25 cellular contexts compared by ENCODE assay signal in genomic region chr2:139924070-139924469, GRCh38.
"Had no signal": no experiment of that assay in that cellular context is flagged by ENCODE, and none has a peak within 500 bp of the region (broad histone marks: within the 10 kb centered on the region; RNA-seq: fewer than 3 reads in every experiment).

No MANE protein-coding gene starts in this region.

- H3K27ac Mint-ChIP-seq: activated CD4-positive, alpha-beta T cell treated with anti-CD3 and anti-CD28 coated beads for 36 hours; activated CD8-positive, alpha-beta T cell treated with anti-CD3 and anti-CD28 coated beads for 36 hours; activated naive CD4-positive, alpha-beta T cell treated with anti-CD3 and anti-CD28 coated beads, Interleukin-2, amount 10 ng/mL, durations not matched to agents 7 days and 5 days; activated naive CD8-positive, alpha-beta T cell treated with anti-CD3 and anti-CD28 coated beads for 36 hours; activated T-cell treated with anti-CD3 and anti-CD28 coated beads, Interleukin-2, amount 50 U/mL, for 72 hours; activated T-helper 2 cell treated with anti-CD3 and anti-CD28 coated beads, Interferon-gamma antibody, Interleukin-2, Interleukin-4, amounts not matched to agents 10 μg/mL and 5 μg/mL and 100 μg/mL, durations not matched to agents 14 hours and 24 hours and 36 hours; T-cell had no signal

- H3K36me3 ChIP-seq: breast epithelium had no signal

- H3K4me1 ChIP-seq: breast epithelium had no signal

- H3K9me3 Mint-ChIP-seq: activated naive CD8-positive, alpha-beta T cell treated with anti-CD3 and anti-CD28 coated beads for 36 hours had no signal

- H3K4me3 ChIP-seq: breast epithelium, SK-N-MC had no signal

- H3K9me3 ChIP-seq: breast epithelium had no signal

- H3K4me3 Mint-ChIP-seq: activated CD4-positive, alpha-beta T cell treated with anti-CD3 and anti-CD28 coated beads for 36 hours; activated CD8-positive, alpha-beta T cell treated with anti-CD3 and anti-CD28 coated beads for 36 hours; activated naive CD4-positive, alpha-beta T cell treated with anti-CD3 and anti-CD28 coated beads, Interleukin-2, amount 10 ng/mL, durations not matched to agents 7 days and 5 days; activated naive CD8-positive, alpha-beta T cell treated with anti-CD3 and anti-CD28 coated beads for 36 hours; activated T-cell treated with anti-CD3 and anti-CD28 coated beads, Interleukin-2, amount 50 U/mL, for 72 hours; T-cell had no signal

- H3K27ac ChIP-seq: breast epithelium, SK-N-MC, VCaP had no signal

- H3K4me1 Mint-ChIP-seq: activated CD4-positive, alpha-beta T cell treated with anti-CD3 and anti-CD28 coated beads for 36 hours; activated naive CD4-positive, alpha-beta T cell treated with anti-CD3 and anti-CD28 coated beads, Interleukin-2, amount 10 ng/mL, durations not matched to agents 7 days and 5 days; activated naive CD8-positive, alpha-beta T cell treated with anti-CD3 and anti-CD28 coated beads for 36 hours; T-cell had no signal

- H3K27me3 Mint-ChIP-seq: activated CD4-positive, alpha-beta T cell treated with anti-CD3 and anti-CD28 coated beads for 36 hours; activated CD8-positive, alpha-beta T cell treated with anti-CD3 and anti-CD28 coated beads for 36 hours; activated naive CD4-positive, alpha-beta T cell treated with anti-CD3 and anti-CD28 coated beads, Interleukin-2, amount 10 ng/mL, durations not matched to agents 7 days and 5 days; activated naive CD8-positive, alpha-beta T cell treated with anti-CD3 and anti-CD28 coated beads for 36 hours; T-cell had no signal

- DNase-seq: activated CD4-positive, alpha-beta T cell treated with anti-CD3 and anti-CD28 coated beads for 36 hours; activated CD8-positive, alpha-beta memory T cell treated with anti-CD3 and anti-CD28 coated beads, Interleukin-2, amount 50 U/mL, for 4 hours; activated CD8-positive, alpha-beta T cell treated with anti-CD3 and anti-CD28 coated beads for 36 hours; activated gamma-delta T cell treated with Interleukin-2 at 50 U/mL for 16 hours; activated naive CD4-positive, alpha-beta T cell treated with anti-CD3 and anti-CD28 coated beads, Interleukin-2, amount 10 ng/mL, durations not matched to agents 7 days and 5 days; activated naive CD8-positive, alpha-beta T cell treated with anti-CD3 and anti-CD28 coated beads for 36 hours; activated T-cell treated with anti-CD3 and anti-CD28 coated beads, Interleukin-2, amount 50 U/mL, for 72 hours; aorta; caudate nucleus; IMR-90; KBM-7; NCI-H1048; NCI-H146; NCI-H1930; NCI-H345; NCI-H510A; PC-3; SIG-M5; T-cell; T-helper 2 cell; T1000 had no signal

- H3K27me3 ChIP-seq: breast epithelium had no signal

- H3K36me3 Mint-ChIP-seq: activated naive CD4-positive, alpha-beta T cell treated with anti-CD3 and anti-CD28 coated beads, Interleukin-2, amount 10 ng/mL, durations not matched to agents 7 days and 5 days; activated naive CD8-positive, alpha-beta T cell treated with anti-CD3 and anti-CD28 coated beads for 36 hours; T-cell had no signal

- ATAC-seq: activated CD4-positive, alpha-beta T cell treated with anti-CD3 and anti-CD28 coated beads for 36 hours; activated CD8-positive, alpha-beta T cell treated with anti-CD3 and anti-CD28 coated beads for 36 hours; activated T-cell treated with anti-CD3 and anti-CD28 coated beads, Interleukin-2, amount 50 U/mL, for 72 hours; PC-3; T-cell had no signal
